ENCODE assay signal across 31 cellular contexts in the genomic region with DNA sequence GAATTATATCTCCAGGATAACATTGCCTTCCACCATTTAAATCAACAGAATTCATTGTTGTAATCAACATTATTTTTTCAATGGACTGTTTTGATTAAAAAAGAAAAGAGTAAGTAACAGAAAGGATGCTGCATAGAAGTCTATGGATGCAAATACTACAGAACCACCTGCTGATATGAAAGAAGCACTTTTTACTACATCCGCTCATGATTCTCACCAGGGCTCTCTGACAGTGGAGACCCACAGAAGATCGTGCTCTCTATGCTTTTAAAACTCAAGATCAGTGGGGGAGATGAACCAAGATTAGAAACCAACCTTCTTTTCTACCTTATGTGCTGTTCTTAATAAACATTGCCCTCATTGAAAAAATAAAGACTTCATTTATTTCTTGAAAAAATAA. TPM values are rescaled to one million over a fixed set of nuclear protein-coding genes. Genes with fewer than 3 reads are reported as not detected.
"Had no signal": no experiment of that assay in that cellular context is flagged by ENCODE, and none has a peak within 500 bp of the region (broad histone marks: within the 10 kb centered on the region; RNA-seq: fewer than 3 reads in every experiment).

No MANE protein-coding gene starts in this region.

- H2AFZ ChIP-seq: PC-9 had no signal

- FAIRE-seq: RCC 7860 had no signal

- H3K4me3 ChIP-seq: MG63, PC-9, SJCRH30, SK-N-MC had no signal

- H3K4me1 Mint-ChIP-seq: T-cell had no signal

- H3K27ac ChIP-seq: PC-9, RWPE1, SJCRH30, SK-N-MC had no signal

- ATAC-seq: Panc1, Right ventricle myocardium inferior, SK-N-SH treated with all-trans-retinoic acid at 6 μM for 48 hours, T-cell had no signal

- DNase-seq: Kasumi-1, MG63, NCI-H1048, NCI-H1092 treated with DMSO at 0.1 percent for 48 hours, NCI-H1105 treated with DMSO at 0.1 percent for 48 hours, NCI-H1417, NCI-H1436, NCI-H1694 treated with DMSO at 0.1 percent for 48 hours, NCI-H187 treated with DMSO at 0.1 percent for 48 hours, NCI-H2029, NCI-H2081, NCI-H2171 treated with DMSO at 0.1 percent for 48 hours, NCI-H226, NCI-H446 treated with DMSO at 0.1 percent for 48 hours, NCI-H510A, NCI-H524, NCI-H69, NCI-H748 treated with DMSO at 0.1 percent for 48 hours, NCI-H82, PC-9, SHP77, SIG-M5, SJCRH30, T-cell had no signal

- H3K9me3 ChIP-seq: SJCRH30 had no signal

- H3K27ac Mint-ChIP-seq: T-cell had no signal

- H3K36me3 Mint-ChIP-seq: T-cell had no signal

- H3K27me3 ChIP-seq: MG63, SJCRH30 had no signal

- H3K4me3 Mint-ChIP-seq: T-cell had no signal

- H3K36me3 ChIP-seq: MG63, SJCRH30 had no signal

- H3K4me2 ChIP-seq: PC-9 had no signal

RNA-seq across cellular contexts. Expression of a gene that starts 24.4 kb away (rescaled TPM):
- total RNA-seq: OCI-LY7 had no signal
